ENCODE assay signal across 8 cellular contexts in genomic region chr12:57765003-57765697, GRCh38. TPM values are rescaled to one million over a fixed set of nuclear protein-coding genes. Genes with fewer than 3 reads are reported as not detected.
DNase-seq lines count a peak whose midpoint lies in the region; ATAC-seq lines count a peak whose summit lies in the region.

No MANE protein-coding gene starts in this region.

- DNase-seq in EH (ENCODE audit: low read depth) = peak; percentile 41
- peak; percentile 34 for DNase-seq in NCI-H2171 (lab: John Stamatoyannopoulos, UW)
- no peak for DNase-seq in activated T-helper 2 cell treated with anti-CD3 and anti-CD28 coated beads, Interferon-gamma antibody, Interleukin-2, Interleukin-4, amounts not matched to agents 10 μg/mL and 5 μg/mL and 100 μg/mL, durations not matched to agents 14 hours and 24 hours and 36 hours (ENCODE audit: low spot score)
- no peak for DNase-seq in Right ventricle myocardium superior
- DNase-seq in retina = peak; percentile 73

- H3K27me3 Mint-ChIP-seq in activated T-helper 2 cell treated with anti-CD3 and anti-CD28 coated beads, Interferon-gamma antibody, Interleukin-2, Interleukin-4, amounts not matched to agents 10 μg/mL and 5 μg/mL and 100 μg/mL, durations not matched to agents 14 hours and 24 hours and 36 hours (ENCODE audit: low read depth) = peaks cover 5% of the 10 kb centered on the region

- H3K27ac Mint-ChIP-seq in activated T-helper 2 cell treated with anti-CD3 and anti-CD28 coated beads, Interferon-gamma antibody, Interleukin-2, Interleukin-4, amounts not matched to agents 10 μg/mL and 5 μg/mL and 100 μg/mL, durations not matched to agents 14 hours and 24 hours and 36 hours = peak overlapping the region; percentile 66

- intact Hi-C loops in activated T-helper 2 cell treated with anti-CD3 and anti-CD28 coated beads, Interferon-gamma antibody, Interleukin-2, Interleukin-4, amounts not matched to agents 10 μg/mL and 5 μg/mL and 100 μg/mL, durations not matched to agents 14 hours and 24 hours and 36 hours (cut with micrococcal nuclease) = loop anchor here (1.0 kb wide), 1 partner anchor 13 kb away; the partner anchor contains the start of gene CDK4
- intact Hi-C loops in Right ventricle myocardium superior (cut with DNase I) = no loop called here

- peaks cover 49% of the 10 kb centered on the region for H3K36me3 Mint-ChIP-seq in activated T-helper 2 cell treated with anti-CD3 and anti-CD28 coated beads, Interferon-gamma antibody, Interleukin-2, Interleukin-4, amounts not matched to agents 10 μg/mL and 5 μg/mL and 100 μg/mL, durations not matched to agents 14 hours and 24 hours and 36 hours (ENCODE audit: low read depth)

- H3K4me1 Mint-ChIP-seq in activated T-helper 2 cell treated with anti-CD3 and anti-CD28 coated beads, Interferon-gamma antibody, Interleukin-2, Interleukin-4, amounts not matched to agents 10 μg/mL and 5 μg/mL and 100 μg/mL, durations not matched to agents 14 hours and 24 hours and 36 hours (ENCODE audit: low read depth) = peaks cover 14% of the 10 kb centered on the region

- peak; percentile 58 for ATAC-seq in GM21576 (IDR thresholded peaks at IDR 0.05; ENCODE audit: unreplicated experiment)
- ATAC-seq in Right ventricle myocardium superior (ENCODE audit: poor library complexity) = peak; percentile 48
- ATAC-seq in GM21447 (IDR thresholded peaks at IDR 0.05; ENCODE audit: unreplicated experiment) = no peak
- ATAC-seq in HG03139 (IDR thresholded peaks at IDR 0.05; ENCODE audit: unreplicated experiment) = no peak

- H3K9me3 Mint-ChIP-seq in activated T-helper 2 cell treated with anti-CD3 and anti-CD28 coated beads, Interferon-gamma antibody, Interleukin-2, Interleukin-4, amounts not matched to agents 10 μg/mL and 5 μg/mL and 100 μg/mL, durations not matched to agents 14 hours and 24 hours and 36 hours = no peaks in the 10 kb centered on the region

- H3K4me3 Mint-ChIP-seq in activated T-helper 2 cell treated with anti-CD3 and anti-CD28 coated beads, Interferon-gamma antibody, Interleukin-2, Interleukin-4, amounts not matched to agents 10 μg/mL and 5 μg/mL and 100 μg/mL, durations not matched to agents 14 hours and 24 hours and 36 hours (ENCODE audit: low read depth) = peak overlapping the region; percentile 87

RNA-seq across cellular contexts. Expression of gene CYP27B1, which starts 1.7 kb away (rescaled TPM):
- 11.3 and 13.0 TPM in 2 replicates for total RNA-seq in activated T-helper 2 cell treated with anti-CD3 and anti-CD28 coated beads, Interferon-gamma antibody, Interleukin-2, Interleukin-4, amounts not matched to agents 10 μg/mL and 5 μg/mL and 100 μg/mL, durations not matched to agents 14 hours and 24 hours and 36 hours
- total RNA-seq in Right ventricle myocardium superior = not detected

RNA-seq across cellular contexts. Expression of gene METTL1, which starts 6.8 kb away (rescaled TPM):
- 61.2 and 64.5 TPM in 2 replicates for total RNA-seq in activated T-helper 2 cell treated with anti-CD3 and anti-CD28 coated beads, Interferon-gamma antibody, Interleukin-2, Interleukin-4, amounts not matched to agents 10 μg/mL and 5 μg/mL and 100 μg/mL, durations not matched to agents 14 hours and 24 hours and 36 hours
- total RNA-seq in Right ventricle myocardium superior = 7.2 TPM

RNA-seq across cellular contexts. Expression of gene EEF1AKMT3, which starts 7.3 kb away (rescaled TPM):
- total RNA-seq in activated T-helper 2 cell treated with anti-CD3 and anti-CD28 coated beads, Interferon-gamma antibody, Interleukin-2, Interleukin-4, amounts not matched to agents 10 μg/mL and 5 μg/mL and 100 μg/mL, durations not matched to agents 14 hours and 24 hours and 36 hours = 5.1 and 5.8 TPM in 2 replicates
- total RNA-seq in Right ventricle myocardium superior = 1.2 TPM

RNA-seq across cellular contexts. Expression of gene MARCHF9, which starts 10.2 kb away (rescaled TPM):
- 24.7 and 26.2 TPM in 2 replicates for total RNA-seq in activated T-helper 2 cell treated with anti-CD3 and anti-CD28 coated beads, Interferon-gamma antibody, Interleukin-2, Interleukin-4, amounts not matched to agents 10 μg/mL and 5 μg/mL and 100 μg/mL, durations not matched to agents 14 hours and 24 hours and 36 hours
- total RNA-seq in Right ventricle myocardium superior = 12.2 TPM

RNA-seq across cellular contexts. Expression of gene CDK4, which starts 13.0 kb away (rescaled TPM):
- 180 and 201 TPM in 2 replicates for total RNA-seq in activated T-helper 2 cell treated with anti-CD3 and anti-CD28 coated beads, Interferon-gamma antibody, Interleukin-2, Interleukin-4, amounts not matched to agents 10 μg/mL and 5 μg/mL and 100 μg/mL, durations not matched to agents 14 hours and 24 hours and 36 hours
- total RNA-seq in Right ventricle myocardium superior = 41.1 TPM

Comparison
In these comparisons a context has a peak if more than half of its experiments do, and no peak if none do; other contexts are left out.
1. DNase-seq: peak in EH (single experiment), NCI-H2171 (single experiment) and retina (single experiment); none in activated T-helper 2 cell treated with anti-CD3 and anti-CD28 coated beads, Interferon-gamma antibody, Interleukin-2, Interleukin-4, amounts not matched to agents 10 μg/mL and 5 μg/mL and 100 μg/mL, durations not matched to agents 14 hours and 24 hours and 36 hours (single experiment) and Right ventricle myocardium superior (single experiment).
2. ATAC-seq: peak in GM21576 (single experiment) and Right ventricle myocardium superior (single experiment); none in GM21447 (single experiment) and HG03139 (single experiment).
3. RNA of gene CYP27B1, which starts 1.7 kb away (total RNA-seq): 11.3 to 13.0 TPM in activated T-helper 2 cell treated with anti-CD3 and anti-CD28 coated beads, Interferon-gamma antibody, Interleukin-2, Interleukin-4, amounts not matched to agents 10 μg/mL and 5 μg/mL and 100 μg/mL, durations not matched to agents 14 hours and 24 hours and 36 hours; not detected in Right ventricle myocardium superior (single experiment); every median in the first group is over 10 times any median in the second.